ENCODE assay signal across 8 cellular contexts in the genomic region with DNA sequence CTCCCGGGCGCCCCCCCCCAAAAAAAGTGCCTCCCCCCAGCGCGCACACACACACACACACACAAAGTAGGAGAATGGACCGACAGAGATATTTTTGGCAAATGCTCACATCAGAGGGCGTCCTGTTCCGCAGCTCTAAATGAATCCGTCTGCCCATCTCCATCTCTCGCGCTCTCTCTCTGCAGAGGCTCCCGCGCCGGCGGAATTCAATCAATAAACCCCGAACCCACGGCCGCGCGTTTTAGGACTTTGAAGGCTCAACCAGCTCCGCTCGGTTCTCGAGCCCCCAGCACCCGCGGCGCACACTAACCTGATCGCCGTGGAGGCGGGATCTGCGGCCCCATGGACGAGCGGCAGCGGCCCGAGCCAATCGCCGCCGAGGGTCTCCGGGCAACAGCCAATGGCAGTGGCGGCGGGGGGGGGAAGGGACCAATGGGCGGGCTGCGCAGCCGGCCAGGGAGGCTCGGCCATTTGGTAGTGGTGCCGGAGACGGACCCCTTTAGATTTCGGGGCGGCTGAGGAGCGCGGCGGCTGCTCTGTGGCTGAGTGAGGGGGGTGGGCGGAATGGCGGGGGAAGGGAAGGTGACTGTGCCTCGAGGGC. TPM values are rescaled to one million over a fixed set of nuclear protein-coding genes. Genes with fewer than 3 reads are reported as not detected.
A peak's percentile ranks its signal among the peaks of the same experiment; 100 is the strongest.
DNase-seq lines count a peak whose midpoint lies in the region; ATAC-seq, FAIRE-seq and TF ChIP-seq lines count a peak whose summit lies in the region.

A gene (minus strand): TSS at position 307 of the 601 bp plus-strand sequence. CDS start 144 bp downstream, at position 163.

- TF ChIP-seq POLR2A in GM12891 (IDR thresholded peaks at IDR 0.05; ENCODE audit: low read depth, low read length) (peak; percentile 34; the same call in 1 of the 2 replicates), vagina (IDR thresholded peaks at IDR 0.05) (peak in 1 of 2 donors; percentile 81)

- H3K4me1 ChIP-seq in right atrium auricular region (peaks cover 0 to 23% of the 10 kb centered on the region in 2 donors), rectal smooth muscle tissue (ENCODE audit: control insufficient read depth, insufficient read depth, low read length) (peaks cover 14% of the 10 kb centered on the region), vagina (peaks cover 26% of the 10 kb centered on the region)

- peak; percentile 81 for FAIRE-seq in GM12891 (lab: Jason Lieb, UNC)

- H3K4me3 ChIP-seq in right atrium auricular region (peak within 1 kb of the TSS; percentile 89 to 95), rectal smooth muscle tissue (ENCODE audit: low read length) (peak within 1 kb of the TSS; percentile 96), vagina (peak within 1 kb of the TSS; percentile 66 to 99)

- intact Hi-C loops in T-helper 2 cell treated with Interferon-gamma antibody and Interleukin-4, amounts not matched to agents 100 ng/mL and 5 ng/mL, for 36 hours (cut with micrococcal nuclease): loop anchor here (5.0 kb wide), 1 partner anchor 543 kb away; a partner anchor contains a TSS
- intact Hi-C loops in vagina (cut with DNase I): loop anchor here (10.0 kb wide), 1 partner anchor 54 kb away; no protein-coding TSS in a partner anchor

- no peaks in the 10 kb centered on the region for H3K36me3 ChIP-seq in right atrium auricular region
- no peaks in the 10 kb centered on the region for H3K36me3 ChIP-seq in rectal smooth muscle tissue (ENCODE audit: control insufficient read depth, insufficient read depth, low read length)
- H3K36me3 ChIP-seq in vagina: no peaks in the 10 kb centered on the region

- H3K9me3 ChIP-seq in right atrium auricular region: no peaks in the 10 kb centered on the region
- H3K9me3 ChIP-seq in vagina: no peaks in the 10 kb centered on the region

- TF ChIP-seq CTCF in right atrium auricular region (IDR thresholded peaks at IDR 0.05) (no peak), vagina (IDR thresholded peaks at IDR 0.05) (no peak)

- H3K9ac ChIP-seq in rectal smooth muscle tissue (ENCODE audit: low read length): peak within 1 kb of the TSS; percentile 82

- DNase-seq in GM12891 (ENCODE audit: insufficient read length, low spot score) (peak; percentile 95), NCI-H187 (lab: John Stamatoyannopoulos, UW) (peak; percentile 91), anterior cingulate cortex (lab: John Stamatoyannopoulos, UW) (peak; percentile 60 to 98 (median 94)), right atrium auricular region (ENCODE audit: low spot score) (peak; percentile 96), vagina (ENCODE audit: extremely low spot score in 2 of 2) (peak in 1 of 2 donors; percentile 97)

- H3K27ac ChIP-seq in right atrium auricular region (peak within 1 kb of the TSS; percentile 99 to 100), rectal smooth muscle tissue (ENCODE audit: low read depth, low read length) (peak within 1 kb of the TSS; percentile 96), vagina (peak within 1 kb of the TSS; percentile 98)

- ATAC-seq in HG02852 (IDR thresholded peaks at IDR 0.05; ENCODE audit: unreplicated experiment): peak; percentile 63

- no peaks in the 10 kb centered on the region for H3K27me3 ChIP-seq in right atrium auricular region
- H3K27me3 ChIP-seq in rectal smooth muscle tissue (ENCODE audit: control insufficient read depth, insufficient read depth, low read length): no peaks in the 10 kb centered on the region
- no peaks in the 10 kb centered on the region for H3K27me3 ChIP-seq in vagina

TF ChIP-seq in GM12891, 5 proteins besides CTCF, POLR2A, EP300 and RAD21:
- TF ChIP-seq POU2F2 (IDR thresholded peaks at IDR 0.05; ENCODE audit: low read depth, low read length) (no peak), SPI1 (IDR thresholded peaks at IDR 0.05; ENCODE audit: low read depth, low read length) (no peak), TAF1 (IDR thresholded peaks at IDR 0.05; ENCODE audit: low read depth, low read length) (0 out of 2 replicates have a peak, but pooled peaks have one; percentile 24), POLR2AphosphoS5 (IDR thresholded peaks at IDR 0.05; ENCODE audit: low read depth, low read length) (peak; percentile 30; the same call in 1 of the 2 replicates)

RNA-seq across cellular contexts. Expression of the gene that starts here (rescaled TPM):
- 229 TPM for polyA plus RNA-seq in GM12891 (2012; ENCODE audit: low read depth, missing spikeins)
- total RNA-seq in T-helper 2 cell treated with Interferon-gamma antibody and Interleukin-4, amounts not matched to agents 100 ng/mL and 5 ng/mL, for 36 hours: 234 and 236 TPM in 2 replicates
- total RNA-seq in right atrium auricular region (10 to 100 TPM; 60.9 to 69.2 TPM), vagina (55.2 TPM)
